1 cellular context compared by ENCODE assay signal in genomic region chr22:42142771-42143461, GRCh38.
TF ChIP-seq lines count a peak whose summit lies in the region.

No MANE protein-coding gene starts in this region.

TF ChIP-seq in HepG2, 621 proteins besides CTCF, POLR2A, EP300 and RAD21:
- TF ChIP-seq, protein P1, sequence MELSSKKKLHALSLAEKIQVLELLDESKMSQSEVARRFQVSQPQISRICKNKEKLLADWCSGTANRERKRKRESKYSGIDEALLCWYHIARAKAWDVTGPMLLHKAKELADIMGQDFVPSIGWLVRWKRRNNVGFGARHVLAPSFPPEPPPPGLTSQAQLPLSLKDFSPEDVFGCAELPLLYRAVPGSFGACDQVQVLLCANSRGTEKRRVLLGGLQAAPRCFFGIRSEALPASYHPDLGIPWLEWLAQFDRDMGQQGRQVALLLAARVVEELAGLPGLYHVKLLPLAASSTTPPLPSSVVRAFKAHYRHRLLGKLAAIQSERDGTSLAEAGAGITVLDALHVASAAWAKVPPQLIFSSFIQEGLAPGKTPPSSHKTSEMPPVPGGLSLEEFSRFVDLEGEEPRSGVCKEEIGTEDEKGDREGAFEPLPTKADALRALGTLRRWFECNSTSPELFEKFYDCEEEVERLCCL (CRISPR knock-in tag; IDR thresholded peaks at IDR 0.05; ENCODE audit: borderline replicate concordance): no peak
- TF ChIP-seq, protein P2, sequence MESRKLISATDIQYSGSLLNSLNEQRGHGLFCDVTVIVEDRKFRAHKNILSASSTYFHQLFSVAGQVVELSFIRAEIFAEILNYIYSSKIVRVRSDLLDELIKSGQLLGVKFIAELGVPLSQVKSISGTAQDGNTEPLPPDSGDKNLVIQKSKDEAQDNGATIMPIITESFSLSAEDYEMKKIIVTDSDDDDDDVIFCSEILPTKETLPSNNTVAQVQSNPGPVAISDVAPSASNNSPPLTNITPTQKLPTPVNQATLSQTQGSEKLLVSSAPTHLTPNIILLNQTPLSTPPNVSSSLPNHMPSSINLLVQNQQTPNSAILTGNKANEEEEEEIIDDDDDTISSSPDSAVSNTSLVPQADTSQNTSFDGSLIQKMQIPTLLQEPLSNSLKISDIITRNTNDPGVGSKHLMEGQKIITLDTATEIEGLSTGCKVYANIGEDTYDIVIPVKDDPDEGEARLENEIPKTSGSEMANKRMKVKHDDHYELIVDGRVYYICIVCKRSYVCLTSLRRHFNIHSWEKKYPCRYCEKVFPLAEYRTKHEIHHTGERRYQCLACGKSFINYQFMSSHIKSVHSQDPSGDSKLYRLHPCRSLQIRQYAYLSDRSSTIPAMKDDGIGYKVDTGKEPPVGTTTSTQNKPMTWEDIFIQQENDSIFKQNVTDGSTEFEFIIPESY (CRISPR knock-in tag; IDR thresholded peaks at IDR 0.05): peak; percentile 39; the same call in 1 of the 2 replicates
